ENCODE assay signal across 1 cellular context in genomic region chr2:37026050-37026449, GRCh38.
TF ChIP-seq lines count a peak whose summit lies in the region.

No MANE protein-coding gene starts in this region.

TF ChIP-seq in HepG2, 621 proteins besides CTCF, POLR2A, EP300 and RAD21 (continued from another document):
- TF ChIP-seq AHDC1 (CRISPR knock-in tag; IDR thresholded peaks at IDR 0.05; ENCODE audit: borderline replicate concordance) (no peak), ZBTB38 (CRISPR knock-in tag; IDR thresholded peaks at IDR 0.05) (0 out of 2 replicates have a peak, but pooled peaks have one; percentile 31), CBX2 (IDR thresholded peaks at IDR 0.05; ENCODE audit: low read depth, low read length) (no peak), CBX2 (CRISPR knock-in tag; IDR thresholded peaks at IDR 0.05; ENCODE audit: low read depth) (no peak), CREB1 (IDR thresholded peaks at IDR 0.05) (no peak), CREB1 (CRISPR knock-in tag; IDR thresholded peaks at IDR 0.05) (no peak), BRD4 (CRISPR knock-in tag; IDR thresholded peaks at IDR 0.05) (no peak), ZNF839 (CRISPR knock-in tag; IDR thresholded peaks at IDR 0.05; ENCODE audit: borderline replicate concordance) (no peak), SP2 (CRISPR knock-in tag; IDR thresholded peaks at IDR 0.05) (no peak), ZNF552 (CRISPR knock-in tag; IDR thresholded peaks at IDR 0.05; ENCODE audit: borderline replicate concordance) (no peak), ZNF784 (CRISPR knock-in tag; IDR thresholded peaks at IDR 0.05; ENCODE audit: borderline replicate concordance) (no peak), ZFP36L1 (CRISPR knock-in tag; IDR thresholded peaks at IDR 0.05) (no peak), TFDP1 (CRISPR knock-in tag; IDR thresholded peaks at IDR 0.05; ENCODE audit: borderline replicate concordance) (no peak), ZFP37 (CRISPR knock-in tag; IDR thresholded peaks at IDR 0.05; ENCODE audit: borderline replicate concordance) (no peak), ZNF34 (CRISPR knock-in tag; IDR thresholded peaks at IDR 0.05; ENCODE audit: borderline replicate concordance) (no peak)
